1 cellular context compared by ENCODE assay signal in genomic region chr15:34435658-34436057, GRCh38.
TF ChIP-seq lines count a peak whose summit lies in the region.

No MANE protein-coding gene starts in this region.

TF ChIP-seq in WTC11, 78 proteins besides CTCF, POLR2A, EP300 and RAD21 (continued from another document):
- no peak for TF ChIP-seq E2F1 (CRISPR knock-in tag; IDR thresholded peaks at IDR 0.05)
- no peak for TF ChIP-seq ZNF263 (CRISPR knock-in tag; IDR thresholded peaks at IDR 0.05; ENCODE audit: low read depth)
- TF ChIP-seq ZNF219 (CRISPR knock-in tag; IDR thresholded peaks at IDR 0.05; ENCODE audit: borderline replicate concordance), result no peak
- TF ChIP-seq CDX4 (CRISPR knock-in tag; IDR thresholded peaks at IDR 0.05; ENCODE audit: borderline replicate concordance), result no peak
- TF ChIP-seq TEAD1 (CRISPR knock-in tag; IDR thresholded peaks at IDR 0.05), result no peak
- TF ChIP-seq CBFB (CRISPR knock-in tag; IDR thresholded peaks at IDR 0.05; ENCODE audit: low read depth), result no peak
